In genomic region chr3:13663781-13664535, GRCh38 we compare ENCODE assay signal across 35 cellular contexts.
DNase-seq lines count a peak whose midpoint lies in the region; ATAC-seq and TF ChIP-seq lines count a peak whose summit lies in the region.
"Had no signal": no experiment of that assay in that cellular context is flagged by ENCODE, and none has a peak within 500 bp of the region (broad histone marks: within the 10 kb centered on the region; RNA-seq: fewer than 3 reads in every experiment).

No MANE protein-coding gene starts in this region.

- H4K20me1 ChIP-seq in GM23338 (replicated peaks; ENCODE audit: insufficient read depth) = no peaks in the 10 kb centered on the region
- H4K20me1 ChIP-seq: BLaER1; BLaER1 treated with 17β-estradiol and CSF1 and Interleukin-3, amounts not matched to agents 10 nM and 100 nM had no signal

- DNase-seq in Right ventricle myocardium inferior (ENCODE audit: missing footprints) (peak; percentile 20), heart left ventricle (no peak), AG04450 (ENCODE audit: low read depth, low spot score) (no peak), GM23338 (ENCODE audit: low spot score) (no peak), neuronal stem cell (ENCODE audit: low spot score) (no peak), HuH-7 (ENCODE audit: low spot score) (no peak)
- DNase-seq in activated CD4-positive, alpha-beta T cell treated with anti-CD3 and anti-CD28 coated beads for 1 hour = no peak
- DNase-seq: 8988T; ACHN; AML-193; BE2C; C1 segment of cervical spinal cord; Caco-2; Calu3; CD4-positive, alpha-beta memory T cell; CD4-positive, alpha-beta T cell; CD4-positive, CD25-positive, alpha-beta regulatory T cell; CD8-positive, alpha-beta memory T cell; CD8-positive, alpha-beta T cell; COR-L47; DMS 273 treated with DMSO at 0.1 percent for 48 hours; DMS153; DMS53; DMS79; DMS79 treated with DMSO at 0.1 percent for 48 hours; DND-41; EL had no signal

- H2BK120ac ChIP-seq in neuronal stem cell (ENCODE audit: low read depth, low read length) = no peak overlapping the region

- peaks cover 0 to 46% (median 13%) of the 10 kb centered on the region in 9 donors for H3K27me3 ChIP-seq in heart left ventricle
- peaks cover 7% of the 10 kb centered on the region for H3K27me3 ChIP-seq in AG04450 (ENCODE audit: control insufficient read depth, insufficient read depth, low read length)
- no peaks in the 10 kb centered on the region for H3K27me3 ChIP-seq in GM23338 (ENCODE audit: insufficient read depth)
- H3K27me3 ChIP-seq in neuronal stem cell (ENCODE audit: control insufficient read depth in 3 of 3, insufficient read depth in 3 of 3, low read depth in 1 of 3, low read length in 3 of 3) = peaks cover 0 to 6% (median 0%) of the 10 kb centered on the region in 3 experiments
- H3K27me3 ChIP-seq: BE2C; BLaER1; BLaER1 treated with 17β-estradiol and CSF1 and Interleukin-3, amounts not matched to agents 10 nM and 100 nM had no signal

- no peaks in the 10 kb centered on the region for H3F3A ChIP-seq in GM23338 (replicated peaks; ENCODE audit: low read depth)

- POLR2A ChIA-PET in AG04450 (lab: Yijun Ruan, JAX) = interaction anchor here (1.2 kb wide), 1 partner anchor 603 kb away, joined by 3 read pairs; no protein-coding TSS in a partner anchor

- no peak overlapping the region for H3K4me3 Mint-ChIP-seq in GM23338
- H3K4me3 Mint-ChIP-seq in activated T-helper 17 cell treated with anti-CD3 and anti-CD28 coated beads, Interleukin-2, amount 50 U/mL, for 72 hours = no peak overlapping the region
- H3K4me3 Mint-ChIP-seq: B cell; CD14-positive monocyte; CD4-positive, alpha-beta memory T cell; CD4-positive, alpha-beta T cell; CD4-positive, CD25-positive, alpha-beta regulatory T cell; CD8-positive, alpha-beta memory T cell; CD8-positive, alpha-beta T cell had no signal

- H2BK12ac ChIP-seq in neuronal stem cell (ENCODE audit: low read length) = no peak overlapping the region

- no peak overlapping the region for H3K9ac ChIP-seq in neuronal stem cell (ENCODE audit: low read depth, low read length, poor library complexity)
- H3K9ac ChIP-seq: BLaER1; BLaER1 treated with 17β-estradiol and CSF1 and Interleukin-3, amounts not matched to agents 10 nM and 100 nM had no signal

- H2BK5ac ChIP-seq in neuronal stem cell (ENCODE audit: low read length) = no peak overlapping the region

- no peak overlapping the region for H3K4me3 ChIP-seq in heart left ventricle
- H3K4me3 ChIP-seq in AG04450 (ENCODE audit: low read depth, low read length) = no peak overlapping the region
- no peak overlapping the region for H3K4me3 ChIP-seq in GM23338
- no peak overlapping the region for H3K4me3 ChIP-seq in neuronal stem cell (ENCODE audit: low read length in 2 of 2)
- H3K4me3 ChIP-seq: A549; BLaER1; BLaER1 treated with 17β-estradiol and CSF1 and Interleukin-3, amounts not matched to agents 10 nM and 100 nM had no signal

- H3K23ac ChIP-seq in neuronal stem cell (ENCODE audit: low read depth, low read length, poor library complexity) = no peak overlapping the region

- no peak overlapping the region for H3K27ac Mint-ChIP-seq in GM23338
- H3K27ac Mint-ChIP-seq in activated T-helper 17 cell treated with anti-CD3 and anti-CD28 coated beads, Interleukin-2, amount 50 U/mL, for 72 hours = no peak overlapping the region
- H3K27ac Mint-ChIP-seq: B cell; CD14-positive monocyte; CD4-positive, alpha-beta memory T cell; CD4-positive, alpha-beta T cell; CD4-positive, CD25-positive, alpha-beta regulatory T cell; CD8-positive, alpha-beta memory T cell; CD8-positive, alpha-beta T cell had no signal

- no peak overlapping the region for H3K4me2 ChIP-seq in GM23338
- H3K4me2 ChIP-seq in neuronal stem cell (ENCODE audit: insufficient read depth, low read length, poor library complexity, severe bottlenecking) = no peak overlapping the region
- H3K4me2 ChIP-seq: A549; BLaER1; BLaER1 treated with 17β-estradiol and CSF1 and Interleukin-3, amounts not matched to agents 10 nM and 100 nM had no signal

- H4K91ac ChIP-seq in neuronal stem cell (ENCODE audit: low read depth, low read length, poor library complexity) = no peak overlapping the region

- H3K9me3 Mint-ChIP-seq in GM23338 = no peaks in the 10 kb centered on the region
- no peaks in the 10 kb centered on the region for H3K9me3 Mint-ChIP-seq in activated T-helper 17 cell treated with anti-CD3 and anti-CD28 coated beads, Interleukin-2, amount 50 U/mL, for 72 hours
- H3K9me3 Mint-ChIP-seq: CD4-positive, alpha-beta T cell; CD8-positive, alpha-beta memory T cell; CD8-positive, alpha-beta T cell had no signal

- H3K4me1 Mint-ChIP-seq in GM23338 = peaks cover 16% of the 10 kb centered on the region
- no peaks in the 10 kb centered on the region for H3K4me1 Mint-ChIP-seq in activated T-helper 17 cell treated with anti-CD3 and anti-CD28 coated beads, Interleukin-2, amount 50 U/mL, for 72 hours
- H3K4me1 Mint-ChIP-seq: B cell; CD14-positive monocyte; CD4-positive, alpha-beta memory T cell; CD4-positive, CD25-positive, alpha-beta regulatory T cell; CD8-positive, alpha-beta memory T cell had no signal

- TF ChIP-seq POLR2A in heart left ventricle (IDR thresholded peaks at IDR 0.05) = no peak

- H2AK5ac ChIP-seq in neuronal stem cell (ENCODE audit: low read depth, low read length) = no peak overlapping the region

- no peak overlapping the region for H2BK15ac ChIP-seq in neuronal stem cell (ENCODE audit: low read length)

- peaks cover 7% of the 10 kb centered on the region for H3K27me3 Mint-ChIP-seq in GM23338 (ENCODE audit: insufficient read depth, low read depth, poor library complexity)
- H3K27me3 Mint-ChIP-seq in activated T-helper 17 cell treated with anti-CD3 and anti-CD28 coated beads, Interleukin-2, amount 50 U/mL, for 72 hours = peaks cover 11% of the 10 kb centered on the region

- intact Hi-C loops in Right ventricle myocardium inferior (cut with DNase I) = no loop called here
- intact Hi-C loops in heart left ventricle (cut with DNase I) = no loop called here

- WGBS in heart left ventricle, 4 donors = 73 to 81% (median 81%) methylated on average over 16 of the region's 16 CpGs
- no CpG with 5 or more reads among the region's 16 CpGs for WGBS in neuronal stem cell (ENCODE audit: extremely low coverage in 2 of 2, insufficient read length in 2 of 2, insufficient replicate concordance in 1 of 2), 2 donors

- H4K8ac ChIP-seq in neuronal stem cell (ENCODE audit: low read depth, low read length) = no peak overlapping the region

- no peaks in the 10 kb centered on the region for H3K4me1 ChIP-seq in heart left ventricle
- H3K4me1 ChIP-seq in GM23338 (ENCODE audit: insufficient read depth) = peaks cover 9% of the 10 kb centered on the region
- no peaks in the 10 kb centered on the region for H3K4me1 ChIP-seq in neuronal stem cell (ENCODE audit: control insufficient read depth in 2 of 2, insufficient read depth in 1 of 2, low read depth in 1 of 2, low read length in 2 of 2)
- H3K4me1 ChIP-seq: A549; BE2C; BLaER1; BLaER1 treated with 17β-estradiol and CSF1 and Interleukin-3, amounts not matched to agents 10 nM and 100 nM; Caco-2 had no signal

- no peaks in the 10 kb centered on the region for H3K79me2 ChIP-seq in GM23338 (replicated peaks; ENCODE audit: insufficient read depth)

- H3K36me3 ChIP-seq in heart left ventricle (no peaks in the 10 kb centered on the region), GM23338 (ENCODE audit: insufficient read depth) (no peaks in the 10 kb centered on the region), neuronal stem cell (replicated peaks in 1 of 2; ENCODE audit: control insufficient read depth in 2 of 2, insufficient read depth in 2 of 2, low read length in 2 of 2) (no peaks in the 10 kb centered on the region)
- H3K36me3 ChIP-seq: BE2C; BLaER1; BLaER1 treated with 17β-estradiol and CSF1 and Interleukin-3, amounts not matched to agents 10 nM and 100 nM had no signal

- CTCF ChIA-PET in AG04450 (lab: Charles Lee) = no interaction called here

- H3K9me2 ChIP-seq in GM23338 (ENCODE audit: insufficient read depth) = no peaks in the 10 kb centered on the region

- H3K4ac ChIP-seq in neuronal stem cell (ENCODE audit: low read length) = no peak overlapping the region

- H3K27ac ChIP-seq in heart left ventricle (no peak overlapping the region), AG04450 (ENCODE audit: low read depth, low read length) (peak overlapping the region; percentile 11), GM23338 (ENCODE audit: low read depth) (no peak overlapping the region), neuronal stem cell (replicated peaks; ENCODE audit: low read length) (no peak overlapping the region)
- H3K27ac ChIP-seq: 22Rv1; A549; BLaER1; BLaER1 treated with 17β-estradiol and CSF1 and Interleukin-3, amounts not matched to agents 10 nM and 100 nM; C4-2B had no signal

- peak overlapping the region; percentile 32 for H3K18ac ChIP-seq in neuronal stem cell (ENCODE audit: low read length)

- no peaks in the 10 kb centered on the region for H3K36me3 Mint-ChIP-seq in GM23338 (ENCODE audit: low read depth)
- H3K36me3 Mint-ChIP-seq in activated T-helper 17 cell treated with anti-CD3 and anti-CD28 coated beads, Interleukin-2, amount 50 U/mL, for 72 hours (ENCODE audit: low read depth) = no peaks in the 10 kb centered on the region
- H3K36me3 Mint-ChIP-seq: CD14-positive monocyte; CD4-positive, alpha-beta memory T cell; CD4-positive, CD25-positive, alpha-beta regulatory T cell; CD8-positive, alpha-beta memory T cell; CD8-positive, alpha-beta T cell had no signal

- H2AFZ ChIP-seq in GM23338 = no peak overlapping the region; the same call in none of the 2 replicates
- no peak overlapping the region for H2AFZ ChIP-seq in neuronal stem cell (ENCODE audit: low read length)

- TF ChIP-seq CTCF in heart left ventricle (IDR thresholded peaks at IDR 0.05) = no peak
- TF ChIP-seq CTCF in AG04450 (IDR thresholded peaks at IDR 0.05; ENCODE audit: low read depth, low read length) = no peak
- no peak for TF ChIP-seq CTCF in GM23338 (conservative IDR thresholded peaks at IDR 0.05; ENCODE audit: low read depth in 2 of 2)

- ATAC-seq in Right ventricle myocardium inferior (no peak), heart left ventricle (no peak), GM23338 (peak; percentile 19; the same call in 2 of the 3 replicates)
- ATAC-seq in activated T-helper 17 cell treated with anti-CD3 and anti-CD28 coated beads, Interleukin-2, amount 50 U/mL, for 72 hours (replicated peaks) = no peak
- ATAC-seq: CD8-positive, alpha-beta T cell had no signal

- H3K9me3 ChIP-seq in heart left ventricle (no peaks in the 10 kb centered on the region), AG04450 (ENCODE audit: control insufficient read depth, insufficient read depth, low read length) (peaks cover 4% of the 10 kb centered on the region; the same call in 1 of the 2 replicates), neuronal stem cell (replicated peaks in 1 of 2; ENCODE audit: control insufficient read depth in 2 of 2, insufficient read depth in 1 of 2, low read depth in 1 of 2, low read length in 2 of 2) (no peaks in the 10 kb centered on the region)
- H3K9me3 ChIP-seq: A549, BE2C, BLaER1, Caco-2 had no signal

- no peak overlapping the region for H3K14ac ChIP-seq in neuronal stem cell (ENCODE audit: low read length)

- no peaks in the 10 kb centered on the region for H3K79me1 ChIP-seq in neuronal stem cell (ENCODE audit: low read depth, low read length)

TF ChIP-seq in GM23338, 12 proteins besides CTCF, POLR2A, EP300 and RAD21 (continues in another document):
- TF ChIP-seq STAT1 (IDR thresholded peaks at IDR 0.05; ENCODE audit: unreplicated experiment) (no peak), POLR2AphosphoS5 (IDR thresholded peaks at IDR 0.05; ENCODE audit: low read depth) (no peak)
